In the genomic region with DNA sequence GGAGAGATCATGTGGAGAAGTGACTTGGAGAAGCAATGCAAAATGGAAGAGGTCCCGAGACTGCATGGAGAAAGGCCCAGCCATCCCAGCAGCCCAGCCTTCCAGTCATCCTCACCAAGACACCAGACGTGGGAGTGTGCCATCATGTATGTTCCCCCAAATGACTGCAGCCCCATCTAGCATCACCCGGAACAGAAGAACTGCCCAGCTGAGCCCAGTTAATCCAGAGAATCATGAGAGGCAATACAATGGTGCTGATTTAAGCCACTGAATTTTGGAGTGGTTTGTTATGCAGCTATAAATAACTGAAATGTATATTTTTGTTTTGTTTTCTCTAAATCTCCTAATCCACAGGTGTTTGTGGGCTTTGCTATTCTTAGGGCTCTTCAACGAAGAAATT, we compare ENCODE assay signal across 29 cellular contexts.
"Had no signal": no experiment of that assay in that cellular context is flagged by ENCODE, and none has a peak within 500 bp of the region (broad histone marks: within the 10 kb centered on the region; RNA-seq: fewer than 3 reads in every experiment).

No MANE protein-coding gene starts in this region.

- H3K4me3 ChIP-seq: coronary artery, esophagus muscularis mucosa, left ventricle myocardium inferior, lower lobe of right lung, ovary, psoas muscle, skin epidermis, spleen, testis, tibial artery, upper lobe of left lung had no signal

- H3K9me3 ChIP-seq: esophagus muscularis mucosa, ovary, psoas muscle, spleen, testis, upper lobe of left lung had no signal

- H3K27ac ChIP-seq: coronary artery, esophagus muscularis mucosa, left ventricle myocardium inferior, lower lobe of right lung, ovary, psoas muscle, skin epidermis, spleen, testis, tibial artery, upper lobe of left lung had no signal

- H3K4me1 Mint-ChIP-seq: nephron progenitor cell had no signal

- H3K27me3 ChIP-seq: esophagus muscularis mucosa, ovary, spleen, testis, tibial artery, upper lobe of left lung had no signal

- H3K4me1 ChIP-seq: left ventricle myocardium inferior, psoas muscle, tibial artery had no signal

- H3K36me3 Mint-ChIP-seq: naive thymus-derived CD8-positive, alpha-beta T cell; stimulated activated memory B cell treated with anti-CD40 and anti-IgM and Interleukin-4, amounts not matched to agents 10 μg/mL and 1 μg/mL and 100 μg/mL, for 72 hours had no signal

- H3K27me3 Mint-ChIP-seq: naive thymus-derived CD8-positive, alpha-beta T cell; stimulated activated memory B cell treated with anti-CD40 and anti-IgM and Interleukin-4, amounts not matched to agents 10 μg/mL and 1 μg/mL and 100 μg/mL, for 72 hours had no signal

- ATAC-seq: left colon; lower lobe of right lung; naive thymus-derived CD8-positive, alpha-beta T cell; psoas muscle; right cardiac atrium; stimulated activated memory B cell treated with anti-CD40 and anti-IgM and Interleukin-4, amounts not matched to agents 10 μg/mL and 1 μg/mL and 100 μg/mL, for 72 hours; stimulated activated naive CD8-positive, alpha-beta T cell treated with anti-CD3 and anti-CD28 coated beads, Interleukin-15, Interleukin-2, amounts not matched to agents 100 U/mL and 50 U/mL, for 24 hours had no signal

- H3K4me3 Mint-ChIP-seq: nephron progenitor cell; stimulated activated memory B cell treated with anti-CD40 and anti-IgM and Interleukin-4, amounts not matched to agents 10 μg/mL and 1 μg/mL and 100 μg/mL, for 72 hours had no signal

- H3K9me3 Mint-ChIP-seq: immature natural killer cell; naive thymus-derived CD8-positive, alpha-beta T cell; stimulated activated memory B cell treated with anti-CD40 and anti-IgM and Interleukin-4, amounts not matched to agents 10 μg/mL and 1 μg/mL and 100 μg/mL, for 72 hours had no signal

- H3K36me3 ChIP-seq: esophagus muscularis mucosa, left ventricle myocardium inferior, lower lobe of right lung, ovary, spleen, tibial artery, upper lobe of left lung had no signal

- H3K27ac Mint-ChIP-seq: nephron progenitor cell; stimulated activated memory B cell treated with anti-CD40 and anti-IgM and Interleukin-4, amounts not matched to agents 10 μg/mL and 1 μg/mL and 100 μg/mL, for 72 hours had no signal

- DNase-seq: dermis blood vessel endothelial cell; effector memory CD4-positive, alpha-beta T cell; foreskin melanocyte; glutamatergic neuron; hypothalamus; immature natural killer cell; islet precursor cell; kidney glomerular epithelial cell; left colon; left ventricle myocardium inferior; lower lobe of right lung; naive thymus-derived CD8-positive, alpha-beta T cell; nephron progenitor cell; occipital lobe; ovary; posterior cingulate gyrus; psoas muscle; right cardiac atrium; spleen; stimulated activated CD4-positive, alpha-beta T cell treated with anti-CD3 and anti-CD28 coated beads, Interleukin-4, amount 100 ng/mL, for 4 hours; stimulated activated naive CD8-positive, alpha-beta T cell treated with anti-CD3 and anti-CD28 coated beads, Interleukin-15, Interleukin-2, amounts not matched to agents 100 U/mL and 50 U/mL, for 24 hours; substantia nigra; testis; tibial artery had no signal
